1 cellular context compared by ENCODE assay signal in genomic region chr1:1122981-1123480, GRCh38.
TF ChIP-seq lines count a peak whose summit lies in the region.

No MANE protein-coding gene starts in this region.

TF ChIP-seq in HepG2, 621 proteins besides CTCF, POLR2A, EP300 and RAD21 (continues in another document):
- TF ChIP-seq UBTF (CRISPR knock-in tag; IDR thresholded peaks at IDR 0.05) (peak; percentile 66), ESRRA (CRISPR knock-in tag; IDR thresholded peaks at IDR 0.05; ENCODE audit: low read depth) (peak; percentile 47; the same call in 1 of the 2 replicates), ZSCAN30 (CRISPR knock-in tag; IDR thresholded peaks at IDR 0.05) (no peak), ZNF816 (CRISPR knock-in tag; IDR thresholded peaks at IDR 0.05; ENCODE audit: borderline replicate concordance) (no peak), ATF3 (CRISPR knock-in tag; IDR thresholded peaks at IDR 0.05) (no peak), MTERF4 (CRISPR knock-in tag; IDR thresholded peaks at IDR 0.05) (0 out of 2 replicates have a peak, but pooled peaks have one; percentile 19), NR3C1 (CRISPR knock-in tag; IDR thresholded peaks at IDR 0.05) (no peak), ZNF407 (CRISPR knock-in tag; IDR thresholded peaks at IDR 0.05; ENCODE audit: not compliant biosample characterization) (no peak), HIC2 (CRISPR knock-in tag; IDR thresholded peaks at IDR 0.05; ENCODE audit: low read depth) (0 out of 2 replicates have a peak, but pooled peaks have one; percentile 33), ZSCAN29 (CRISPR knock-in tag; conservative IDR thresholded peaks at IDR 0.05) (no peak), ZNF414 (CRISPR knock-in tag; IDR thresholded peaks at IDR 0.05) (no peak), PRPF4 (IDR thresholded peaks at IDR 0.05; ENCODE audit: low read depth, low read length, poor library complexity, severe bottlenecking) (no peak), KAT8 (CRISPR knock-in tag; IDR thresholded peaks at IDR 0.05) (0 out of 2 replicates have a peak, but pooled peaks have one; percentile 19), ZNF691 (CRISPR knock-in tag; IDR thresholded peaks at IDR 0.05; ENCODE audit: borderline replicate concordance, low read depth) (peak; percentile 44; the same call in 1 of the 2 replicates), ZNF724P (CRISPR knock-in tag; IDR thresholded peaks at IDR 0.05; ENCODE audit: borderline replicate concordance) (no peak), ZFP90 (CRISPR knock-in tag; IDR thresholded peaks at IDR 0.05; ENCODE audit: borderline replicate concordance) (no peak), ZNF788 (CRISPR knock-in tag; IDR thresholded peaks at IDR 0.05; ENCODE audit: borderline replicate concordance) (no peak), ZBTB43 (CRISPR knock-in tag; conservative IDR thresholded peaks at IDR 0.05) (no peak; the same call in 1 of the 2 replicates), PAX8 (CRISPR knock-in tag; IDR thresholded peaks at IDR 0.05; ENCODE audit: borderline replicate concordance) (no peak), PHF21A (CRISPR knock-in tag; IDR thresholded peaks at IDR 0.05) (peak; percentile 40; the same call in 1 of the 2 replicates), DMAP1 (CRISPR knock-in tag; IDR thresholded peaks at IDR 0.05) (no peak), GMEB2 (CRISPR knock-in tag; IDR thresholded peaks at IDR 0.05; ENCODE audit: low read depth) (no peak), NR1H2 (CRISPR knock-in tag; IDR thresholded peaks at IDR 0.05; ENCODE audit: borderline replicate concordance, low read depth) (no peak), ZNF12 (CRISPR knock-in tag; IDR thresholded peaks at IDR 0.05) (peak; percentile 20; the same call in 1 of the 2 replicates), ZFX (CRISPR knock-in tag; IDR thresholded peaks at IDR 0.05; ENCODE audit: low read depth) (peak; percentile 16; the same call in 1 of the 2 replicates), ZNF672 (CRISPR knock-in tag; IDR thresholded peaks at IDR 0.05) (no peak), NR2F6 (IDR thresholded peaks at IDR 0.05) (no peak), NR2F6 (CRISPR knock-in tag; IDR thresholded peaks at IDR 0.05) (peak; percentile 18; the same call in 1 of the 2 replicates), ZNF33A (CRISPR knock-in tag; IDR thresholded peaks at IDR 0.05; ENCODE audit: borderline replicate concordance) (no peak)
